ENCODE assay signal across 8 cellular contexts in the genomic region with DNA sequence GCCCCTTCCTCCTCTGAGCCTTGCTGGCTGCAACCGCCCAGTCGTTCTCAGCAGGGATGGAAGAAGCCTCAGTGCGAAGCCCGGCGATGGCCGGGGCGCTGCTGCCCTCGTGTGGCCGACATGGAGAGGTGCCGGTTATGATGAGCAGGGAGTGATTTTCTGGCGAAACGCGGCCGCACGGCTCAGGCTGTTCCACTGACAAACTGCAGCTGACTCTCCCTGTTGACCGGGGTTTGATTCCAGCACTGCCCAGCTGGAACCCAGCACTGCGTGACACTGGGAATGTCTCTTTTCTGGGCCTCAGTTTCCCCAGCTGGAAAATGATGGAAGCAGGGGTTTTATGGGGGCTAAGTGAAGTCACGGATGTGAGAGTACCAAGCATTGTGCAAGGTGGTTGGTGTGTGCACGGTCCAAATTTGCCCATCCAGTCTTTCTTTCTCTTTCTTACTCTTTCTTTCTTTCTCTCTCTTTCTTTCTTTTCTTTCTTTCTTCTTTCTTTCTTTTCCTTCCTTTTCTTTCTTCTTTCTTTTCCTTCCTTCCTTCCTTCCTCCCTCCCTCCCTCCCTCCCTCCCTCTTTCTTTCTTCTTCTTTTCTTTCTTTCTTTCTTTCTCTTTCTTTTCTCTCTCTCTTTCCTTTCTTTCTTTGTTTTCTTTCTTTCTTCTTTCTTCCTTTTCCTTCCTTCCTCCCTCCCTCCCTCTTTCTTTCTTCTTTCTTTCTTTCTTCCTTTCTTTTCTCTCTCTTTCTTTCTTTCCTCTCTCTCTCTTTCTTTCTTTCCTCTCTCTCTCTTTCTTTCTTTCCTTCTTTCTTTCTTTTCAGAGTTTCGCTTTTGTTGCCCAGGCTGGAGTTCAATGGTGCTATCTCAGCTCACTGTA. TPM values are rescaled to one million over a fixed set of nuclear protein-coding genes. Genes with fewer than 3 reads are reported as not detected.
DNase-seq lines count a peak whose midpoint lies in the region; ATAC-seq, FAIRE-seq and TF ChIP-seq lines count a peak whose summit lies in the region.

No MANE protein-coding gene starts in this region.

- H3K36me3 ChIP-seq in BJ (ENCODE audit: control insufficient read depth, insufficient read depth, low read length) (no peaks in the 10 kb centered on the region), bronchial epithelial cell (ENCODE audit: control insufficient read depth, insufficient read depth, low read length) (no peaks in the 10 kb centered on the region), keratinocyte (ENCODE audit: control insufficient read depth in 2 of 2, extremely low read depth in 1 of 2, insufficient read depth in 2 of 2, low read length in 2 of 2) (no peaks in the 10 kb centered on the region)

- TF ChIP-seq CTCF in BJ (IDR thresholded peaks at IDR 0.05; ENCODE audit: insufficient read depth, low read depth, low read length) (peak; percentile 96), bronchial epithelial cell (IDR thresholded peaks at IDR 0.05; ENCODE audit: insufficient read depth, low read length, severe bottlenecking) (peak; percentile 98), keratinocyte (optimal IDR thresholded peaks at IDR 0.05 in 1 of 3, IDR thresholded peaks at IDR 0.05 in 1 of 3, conservative IDR thresholded peaks at IDR 0.05 in 1 of 3; ENCODE audit: extremely low read depth in 1 of 3, insufficient read depth in 2 of 3, low read length in 3 of 3) (peak; percentile 78 to 95 (median 95))

- H3K4me3 ChIP-seq in BJ (ENCODE audit: low read depth, low read length), result no peak overlapping the region
- H3K4me3 ChIP-seq in bronchial epithelial cell (ENCODE audit: low read depth, low read length), result no peak overlapping the region
- no peak overlapping the region for H3K4me3 ChIP-seq in keratinocyte (ENCODE audit: control insufficient read depth in 2 of 3, extremely low read depth in 1 of 3, insufficient read depth in 2 of 3, low read depth in 1 of 3, low read length in 3 of 3)

- dilution Hi-C loops in keratinocyte (cut with MboI; ENCODE audit: extremely low pct_ligation_motif_present, low sequenced_read_pairs), result no loop called here

- H3K27me3 ChIP-seq in BJ (ENCODE audit: control insufficient read depth, insufficient read depth, low read length), result peaks cover 9% of the 10 kb centered on the region
- peaks cover 8% of the 10 kb centered on the region for H3K27me3 ChIP-seq in bronchial epithelial cell (ENCODE audit: control insufficient read depth, insufficient read depth, low read length)
- H3K27me3 ChIP-seq in keratinocyte (ENCODE audit: control insufficient read depth, extremely low read depth, insufficient read depth, low read length), result peaks cover 19% of the 10 kb centered on the region

- no peak overlapping the region for H3K4me2 ChIP-seq in keratinocyte (ENCODE audit: control insufficient read depth, extremely low read depth, insufficient read depth, low read depth, low read length)

- FAIRE-seq in bronchial epithelial cell (lab: Jason Lieb, UNC), result no peak
- FAIRE-seq in keratinocyte (lab: Jason Lieb, UNC), result peak; percentile 55

- DNase-seq in BJ (ENCODE audit: low read depth) (no peak), GOT3 (lab: John Stamatoyannopoulos, UW) (peak; percentile 13), NCI-H2196 treated with DMSO at 0.1 percent for 48 hours (lab: John Stamatoyannopoulos, UW; ENCODE audit: unreplicated experiment) (peak; percentile 72), bronchial epithelial cell (ENCODE audit: low read depth) (peak; percentile 38), keratinocyte (ENCODE audit: low read depth, low spot score) (no peak)
- DNase-seq in activated CD4-positive, CD25-positive, alpha-beta regulatory T cell treated with anti-CD3 and anti-CD28 coated beads, Interleukin-2, amount 50 U/mL, for 16 hours (ENCODE audit: low read depth, low spot score), result peak; percentile 49
- DNase-seq in stimulated activated CD4-positive, alpha-beta T cell treated with anti-CD3 and anti-CD28 coated beads, Interleukin-1b, Interleukin-23, amount 100 ng/mL, for 1 hour (ENCODE audit: low read depth in 2 of 2), result peak; percentile 41 to 46

- POLR2A ChIA-PET in BJ (lab: Charles Lee), result no interaction called here

- no peak overlapping the region for H2AFZ ChIP-seq in keratinocyte (ENCODE audit: control insufficient read depth, low read length)

- H3K79me2 ChIP-seq in keratinocyte (ENCODE audit: control insufficient read depth, insufficient read depth, low read length), result no peaks in the 10 kb centered on the region

- CTCF ChIA-PET in BJ (lab: Yijun Ruan, JAX), result interaction anchor here (0.6 to 12.7 kb wide), 25 partner anchors 9 to 441 kb away, joined by 3 to 215 read pairs (median 3); no protein-coding TSS in a partner anchor

- no peaks in the 10 kb centered on the region for H3K4me1 ChIP-seq in keratinocyte (ENCODE audit: control insufficient read depth, extremely low read depth, insufficient read depth, low read length)

- ATAC-seq in GM18520 (IDR thresholded peaks at IDR 0.05; ENCODE audit: unreplicated experiment), result no peak

- no peaks in the 10 kb centered on the region for H4K20me1 ChIP-seq in keratinocyte (ENCODE audit: control insufficient read depth, extremely low read depth, insufficient read depth, low read length)

- no peaks in the 10 kb centered on the region for H3K9me1 ChIP-seq in keratinocyte (ENCODE audit: control insufficient read depth, extremely low read depth, insufficient read depth, low read length)

- H3K9ac ChIP-seq in keratinocyte (ENCODE audit: control insufficient read depth, extremely low read depth, insufficient read depth, low read length), result no peak overlapping the region

- H3K9me3 ChIP-seq in keratinocyte (ENCODE audit: control insufficient read depth, low read depth, low read length), result no peaks in the 10 kb centered on the region

- H3K27ac ChIP-seq in keratinocyte (ENCODE audit: control insufficient read depth, insufficient read depth, low read length), result no peak overlapping the region

RNA-seq across cellular contexts. Expression of gene MPPED1, which starts 25.8 kb away (rescaled TPM):
- polyA plus RNA-seq in BJ (2011; rRNA removed), result not detected in 2 replicates
- polyA minus RNA-seq in BJ (2011; rRNA and poly(A)+ RNA removed), result 0.05 TPM in 1 of 2 replicates, not detected in the other
- not detected in 2 replicates for total RNA-seq in bronchial epithelial cell
- polyA plus RNA-seq in keratinocyte, result not detected in 3 replicates
- not detected for polyA plus RNA-seq in keratinocyte (2011; ENCODE audit: low read depth)
- not detected in 2 replicates for polyA plus RNA-seq in keratinocyte (2011; cell fraction: cytosol; rRNA removed)
- not detected in 2 replicates for polyA plus RNA-seq in keratinocyte (2011; cell fraction: nucleus; rRNA removed)
- not detected in 2 replicates for polyA plus RNA-seq in keratinocyte (2012; ENCODE audit: low replicate concordance)
- not detected in 3 replicates for polyA minus RNA-seq in keratinocyte
- polyA minus RNA-seq in keratinocyte (2011; cell fraction: cytosol; rRNA and poly(A)+ RNA removed), result not detected
- not detected in 2 replicates for polyA minus RNA-seq in keratinocyte (2011; cell fraction: nucleus; rRNA and poly(A)+ RNA removed)

RNA-seq across cellular contexts. Expression of gene SCUBE1, which starts 42.8 kb away (rescaled TPM):
- polyA plus RNA-seq in BJ (2011; rRNA removed) (not detected in 2 replicates), keratinocyte (not detected in 3 replicates)
- polyA minus RNA-seq in BJ (2011; rRNA and poly(A)+ RNA removed), result not detected in 2 replicates
- total RNA-seq in bronchial epithelial cell, result under 0.01 TPM in 1 of 2 replicates, not detected in the other
- not detected for polyA plus RNA-seq in keratinocyte (2011; ENCODE audit: low read depth)
- not detected in 2 replicates for polyA plus RNA-seq in keratinocyte (2011; cell fraction: cytosol; rRNA removed)
- polyA plus RNA-seq in keratinocyte (2011; cell fraction: nucleus; rRNA removed), result not detected in 2 replicates
- polyA plus RNA-seq in keratinocyte (2012; ENCODE audit: low replicate concordance), result not detected in 2 replicates
- not detected in 3 replicates for polyA minus RNA-seq in keratinocyte
- polyA minus RNA-seq in keratinocyte (2011; cell fraction: cytosol; rRNA and poly(A)+ RNA removed), result not detected
- polyA minus RNA-seq in keratinocyte (2011; cell fraction: nucleus; rRNA and poly(A)+ RNA removed), result not detected in 2 replicates

Comparison
In these comparisons a context has a peak if more than half of its experiments do, and no peak if none do; other contexts are left out.
1. DNase-seq: peak in GOT3 (single experiment), NCI-H2196 treated with DMSO at 0.1 percent for 48 hours (single experiment), activated CD4-positive, CD25-positive, alpha-beta regulatory T cell treated with anti-CD3 and anti-CD28 coated beads, Interleukin-2, amount 50 U/mL, for 16 hours (single experiment), bronchial epithelial cell (single experiment) and stimulated activated CD4-positive, alpha-beta T cell treated with anti-CD3 and anti-CD28 coated beads, Interleukin-1b, Interleukin-23, amount 100 ng/mL, for 1 hour (2 of 2); none in BJ (single experiment) and keratinocyte (single experiment).
2. Peak in every context shown above with its lines, with median percentiles within 50 percentile points of each other: CTCF ChIP-seq.